10 cellular contexts compared by ENCODE assay signal in the genomic region with DNA sequence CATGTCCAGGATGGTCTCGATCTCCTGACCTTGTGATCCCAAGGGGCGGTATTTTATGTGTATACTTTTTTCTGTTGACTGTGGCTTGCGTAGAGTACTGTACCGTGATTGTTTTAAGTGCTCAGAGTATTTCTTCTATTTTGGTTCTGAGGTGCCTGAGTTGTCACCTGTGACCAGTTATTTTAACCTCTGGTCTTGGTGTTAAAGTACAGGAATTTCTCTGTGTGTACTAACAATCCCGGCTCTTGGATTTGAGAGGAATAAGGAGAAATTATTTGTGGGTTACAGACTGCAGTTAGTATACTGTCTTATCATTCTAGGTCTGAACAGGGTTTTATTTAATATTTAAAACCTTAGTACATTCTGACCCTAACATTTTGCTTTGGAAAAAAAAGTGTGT. TPM values are rescaled to one million over a fixed set of nuclear protein-coding genes. Genes with fewer than 3 reads are reported as not detected.
DNase-seq lines count a peak whose midpoint lies in the region; ATAC-seq, FAIRE-seq and TF ChIP-seq lines count a peak whose summit lies in the region.
"Had no signal": no experiment of that assay in that cellular context is flagged by ENCODE, and none has a peak within 500 bp of the region (broad histone marks: within the 10 kb centered on the region; RNA-seq: fewer than 3 reads in every experiment).

No MANE protein-coding gene starts in this region.

- H3K9me2 ChIP-seq in GM23248 (ENCODE audit: insufficient read depth): no peaks in the 10 kb centered on the region

- H3K9me3 Mint-ChIP-seq in effector memory CD8-positive, alpha-beta T cell: no peaks in the 10 kb centered on the region
- H3K9me3 Mint-ChIP-seq: neural crest cell had no signal

- peaks cover 8% of the 10 kb centered on the region for H3F3A ChIP-seq in GM23248 (ENCODE audit: insufficient read depth)

- peaks cover 30 to 45% of the 10 kb centered on the region in 2 donors for H3K4me1 Mint-ChIP-seq in effector memory CD8-positive, alpha-beta T cell (ENCODE audit: low read depth in 2 of 2)

- no peak overlapping the region for H3K4me3 Mint-ChIP-seq in effector memory CD8-positive, alpha-beta T cell
- H3K4me3 Mint-ChIP-seq: neural crest cell had no signal

- H3K27ac ChIP-seq in GM23248 (no peak overlapping the region), RWPE2 (ENCODE audit: poor library complexity, severe bottlenecking) (no peak overlapping the region)

- FAIRE-seq in D721Med (lab: Jason Lieb, UNC): no peak

- TF ChIP-seq CTCF in RWPE2 (IDR thresholded peaks at IDR 0.05; ENCODE audit: poor library complexity, severe bottlenecking) (no peak), foreskin fibroblast (IDR thresholded peaks at IDR 0.05; ENCODE audit: low read depth, low read length) (no peak), D721Med (IDR thresholded peaks at IDR 0.05; ENCODE audit: insufficient read depth, missing control alignments) (no peak)

- H3K4me1 ChIP-seq in GM23248 (ENCODE audit: insufficient read depth) (0 out of 2 replicates have a peak, but pooled peaks cover 7% of the 10 kb centered on the region), RWPE2 (ENCODE audit: insufficient read depth, poor library complexity, severe bottlenecking) (peaks cover 20% of the 10 kb centered on the region)

- no peak overlapping the region for H2AFZ ChIP-seq in GM23248

- no peak overlapping the region for H3K27ac Mint-ChIP-seq in effector memory CD8-positive, alpha-beta T cell

- H3K27me3 ChIP-seq in GM23248 (replicated peaks; ENCODE audit: insufficient read depth): no peaks in the 10 kb centered on the region
- H3K27me3 ChIP-seq in RWPE2 (ENCODE audit: insufficient read depth, poor library complexity, severe bottlenecking): no peaks in the 10 kb centered on the region

- H3K4me3 ChIP-seq in GM23248: peak overlapping the region; percentile 95
- H3K4me3 ChIP-seq in RWPE2 (ENCODE audit: severe bottlenecking): peak overlapping the region; percentile 62
- H3K4me3 ChIP-seq in foreskin fibroblast (ENCODE audit: low read depth in 1 of 2, low read length in 2 of 2): peak overlapping the region; percentile 76 to 82
- peak overlapping the region; percentile 99 for H3K4me3 ChIP-seq in skeletal muscle cell (ENCODE audit: low read depth, low read length)

- WGBS in GM23248 (ENCODE audit: low coverage in 1 of 2, low lambda C conversion rate in 2 of 2, missing lambda C conversion rate in 2 of 2), 2 experiments: 65 to 66% methylated on average over 5 of the region's 5 CpGs

- ATAC-seq in RWPE2 (ENCODE audit: low read depth) (no peak), GM19452 (IDR thresholded peaks at IDR 0.05; ENCODE audit: unreplicated experiment) (no peak)
- no peak for ATAC-seq in effector memory CD8-positive, alpha-beta T cell (replicated peaks)

- H3K36me3 Mint-ChIP-seq in effector memory CD8-positive, alpha-beta T cell (ENCODE audit: insufficient read depth): peaks cover 25% of the 10 kb centered on the region

- H3K9ac ChIP-seq in GM23248: no peak overlapping the region

- in situ Hi-C loops in GM23248 (cut with MboI): no loop called here

- no peaks in the 10 kb centered on the region for H3K27me3 Mint-ChIP-seq in effector memory CD8-positive, alpha-beta T cell

- DNase-seq in GM23248 (no peak), RWPE2 (ENCODE audit: low spot score) (no peak), foreskin fibroblast (no peak), skeletal muscle cell (ENCODE audit: low read depth) (no peak), HEK293T (ENCODE audit: extremely low spot score) (no peak), D721Med (ENCODE audit: insufficient read length, low spot score) (no peak)
- no peak for DNase-seq in effector memory CD8-positive, alpha-beta T cell
- DNase-seq: OCI-M1 had no signal

- H3K4me2 ChIP-seq in GM23248 (ENCODE audit: unreplicated experiment): peak overlapping the region; percentile 97

- H3K9me3 ChIP-seq in GM23248 (ENCODE audit: low read depth): no peaks in the 10 kb centered on the region
- no peaks in the 10 kb centered on the region for H3K9me3 ChIP-seq in RWPE2 (ENCODE audit: severe bottlenecking)

- POLR2A ChIA-PET in HEK293T (lab: Yijun Ruan, JAX): no interaction called here

- peaks cover 68% of the 10 kb centered on the region for H3K79me2 ChIP-seq in GM23248 (ENCODE audit: insufficient read depth)

- CTCF ChIA-PET in HEK293T (lab: Yijun Ruan, JAX): interaction anchor here (0.7 kb wide), 1 partner anchor 16 kb away, joined by 3 read pairs; no protein-coding TSS in a partner anchor

- H3K36me3 ChIP-seq in GM23248 (ENCODE audit: low read depth) (no peaks in the 10 kb centered on the region), RWPE2 (ENCODE audit: low read depth) (peaks cover 14% of the 10 kb centered on the region; the same call in 1 of the 2 replicates)

- H4K20me1 ChIP-seq in GM23248 (ENCODE audit: insufficient read depth): 0 out of 2 replicates have a peak, but pooled peaks cover 4% of the 10 kb centered on the region

TF ChIP-seq in HEK293T, 16 proteins besides CTCF, POLR2A, EP300 and RAD21:
- TF ChIP-seq SP1 (IDR thresholded peaks at IDR 0.05): no peak
- no peak for TF ChIP-seq LEF1 (IDR thresholded peaks at IDR 0.05; ENCODE audit: borderline replicate concordance)
- TF ChIP-seq ZNF384 (IDR thresholded peaks at IDR 0.05): no peak
- TF ChIP-seq ELF4 (IDR thresholded peaks at IDR 0.05): no peak
- TF ChIP-seq, protein P1, sequence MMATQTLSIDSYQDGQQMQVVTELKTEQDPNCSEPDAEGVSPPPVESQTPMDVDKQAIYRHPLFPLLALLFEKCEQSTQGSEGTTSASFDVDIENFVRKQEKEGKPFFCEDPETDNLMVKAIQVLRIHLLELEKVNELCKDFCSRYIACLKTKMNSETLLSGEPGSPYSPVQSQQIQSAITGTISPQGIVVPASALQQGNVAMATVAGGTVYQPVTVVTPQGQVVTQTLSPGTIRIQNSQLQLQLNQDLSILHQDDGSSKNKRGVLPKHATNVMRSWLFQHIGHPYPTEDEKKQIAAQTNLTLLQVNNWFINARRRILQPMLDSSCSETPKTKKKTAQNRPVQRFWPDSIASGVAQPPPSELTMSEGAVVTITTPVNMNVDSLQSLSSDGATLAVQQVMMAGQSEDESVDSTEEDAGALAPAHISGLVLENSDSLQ (IDR thresholded peaks at IDR 0.05): no peak
- no peak for TF ChIP-seq SUZ12 (IDR thresholded peaks at IDR 0.05)
- no peak for TF ChIP-seq NFRKB (IDR thresholded peaks at IDR 0.05)
- TF ChIP-seq L3MBTL2 (conservative IDR thresholded peaks at IDR 0.05): no peak
- TF ChIP-seq CTBP1 (IDR thresholded peaks at IDR 0.05; ENCODE audit: borderline replicate concordance): no peak
- TF ChIP-seq FOXK2 (IDR thresholded peaks at IDR 0.05): no peak
- no peak for TF ChIP-seq TARDBP (IDR thresholded peaks at IDR 0.05)
- no peak for TF ChIP-seq ARNT (IDR thresholded peaks at IDR 0.05)
- no peak for TF ChIP-seq FOXA1 (IDR thresholded peaks at IDR 0.05)
- TF ChIP-seq BHLHE40 (IDR thresholded peaks at IDR 0.05; ENCODE audit: borderline replicate concordance): no peak
- no peak for TF ChIP-seq HDGF (IDR thresholded peaks at IDR 0.05; ENCODE audit: borderline replicate concordance)
- TF ChIP-seq FOXM1 (IDR thresholded peaks at IDR 0.05; ENCODE audit: borderline replicate concordance): no peak

RNA-seq across cellular contexts. Expression of a gene that starts 2.0 kb away (rescaled TPM):
- 27.9 and 40.5 TPM in 2 replicates for total RNA-seq in GM23248 (2014; rRNA removed; shearing (Covaris generic))
- 24.3 and 26.1 TPM in 2 replicates for polyA plus RNA-seq in GM23248 (2016; fragmentation: Nextera tagmentation; extraction: Ambion mirVana)

RNA-seq across cellular contexts. Expression of a gene that starts 43.6 kb away (rescaled TPM):
- total RNA-seq in GM23248 (2014; rRNA removed; shearing (Covaris generic)): not detected in 2 replicates
- not detected in 2 replicates for polyA plus RNA-seq in GM23248 (2016; fragmentation: Nextera tagmentation; extraction: Ambion mirVana)
- total RNA-seq: neural crest cell had no signal

RNA-seq across cellular contexts. Expression of a gene that starts 57.2 kb away (rescaled TPM):
- 7.5 and 9.5 TPM in 2 replicates for total RNA-seq in GM23248 (2014; rRNA removed; shearing (Covaris generic))
- polyA plus RNA-seq in GM23248 (2016; fragmentation: Nextera tagmentation; extraction: Ambion mirVana): 4.5 and 4.9 TPM in 2 replicates
